In genomic region chr5:179794575-179794974, GRCh38 we compare ENCODE assay signal across 9 cellular contexts. TPM values are rescaled to one million over a fixed set of nuclear protein-coding genes. Genes with fewer than 3 reads are reported as not detected.
DNase-seq lines count a peak whose midpoint lies in the region; ATAC-seq and TF ChIP-seq lines count a peak whose summit lies in the region.
"Had no signal": no experiment of that assay in that cellular context is flagged by ENCODE, and none has a peak within 500 bp of the region (broad histone marks: within the 10 kb centered on the region; RNA-seq: fewer than 3 reads in every experiment).

No MANE protein-coding gene starts in this region.

- peaks cover 31 to 47% (median 43%) of the 10 kb centered on the region in 3 donors for H3K4me1 ChIP-seq in skeletal muscle tissue (ENCODE audit: control insufficient read depth in 3 of 3, insufficient read depth in 3 of 3, low read length in 3 of 3)

- TF ChIP-seq CTCF in HFFc6 (IDR thresholded peaks at IDR 0.05) (no peak), glutamatergic neuron (IDR thresholded peaks at IDR 0.05; ENCODE audit: partially characterized antibody, unreplicated experiment) (no peak)

- peaks cover 3% of the 10 kb centered on the region; the same call in 1 of the 2 replicates for H3K36me3 Mint-ChIP-seq in HFFc6 (ENCODE audit: low read depth)
- H3K36me3 Mint-ChIP-seq in T-helper 17 cell (ENCODE audit: low read depth), result no peaks in the 10 kb centered on the region
- peaks cover 8% of the 10 kb centered on the region for H3K36me3 Mint-ChIP-seq in glutamatergic neuron (ENCODE audit: unreplicated experiment)

- no peaks in the 10 kb centered on the region for H3K9me3 ChIP-seq in T-helper 17 cell (ENCODE audit: control insufficient read depth, low read length, poor library complexity, severe bottlenecking)
- no peaks in the 10 kb centered on the region for H3K9me3 ChIP-seq in skeletal muscle tissue (ENCODE audit: control insufficient read depth in 3 of 3, low read length in 3 of 3)

- peaks cover 23 to 27% (median 25%) of the 10 kb centered on the region in 3 donors for H3K36me3 ChIP-seq in skeletal muscle tissue (ENCODE audit: control insufficient read depth in 3 of 3, insufficient read depth in 3 of 3, low read length in 3 of 3)

- ATAC-seq in T-helper 17 cell (no peak), HG02973 (IDR thresholded peaks at IDR 0.05; ENCODE audit: unreplicated experiment) (no peak)

- H3K4me3 Mint-ChIP-seq in HFFc6 (peak overlapping the region; percentile 39), T-helper 17 cell (peak overlapping the region; percentile 83), glutamatergic neuron (ENCODE audit: unreplicated experiment) (peak overlapping the region; percentile 46)

- H3K9ac ChIP-seq in skeletal muscle tissue (ENCODE audit: low read depth in 1 of 3, low read length in 3 of 3), result peak overlapping the region in 1 of 3 donors; percentile 40

- DNase-seq in HFFc6 (no peak), T-helper 17 cell (no peak), glutamatergic neuron (no peak), NCI-H187 treated with DMSO at 0.1 percent for 48 hours (lab: John Stamatoyannopoulos, UW) (no peak), NK-92 (lab: John Stamatoyannopoulos, UW; ENCODE audit: unreplicated experiment) (no peak), NCI-H2029 (lab: John Stamatoyannopoulos, UW) (no peak)
- DNase-seq: activated gamma-delta T cell treated with Interleukin-2 at 50 U/mL for 16 hours had no signal

- H3K4me1 Mint-ChIP-seq in HFFc6 (ENCODE audit: low read depth) (peaks cover 7% of the 10 kb centered on the region), T-helper 17 cell (peaks cover 17% of the 10 kb centered on the region), glutamatergic neuron (ENCODE audit: low read depth, unreplicated experiment) (no peaks in the 10 kb centered on the region)

- H3K9me3 Mint-ChIP-seq in HFFc6, result no peaks in the 10 kb centered on the region
- peaks cover 6% of the 10 kb centered on the region for H3K9me3 Mint-ChIP-seq in glutamatergic neuron (ENCODE audit: unreplicated experiment)

- H3K27me3 Mint-ChIP-seq in HFFc6 (ENCODE audit: insufficient read depth) (peaks cover 1% of the 10 kb centered on the region; the same call in 1 of the 2 replicates), T-helper 17 cell (no peaks in the 10 kb centered on the region), glutamatergic neuron (ENCODE audit: unreplicated experiment) (peaks cover 10% of the 10 kb centered on the region)

- H3K27me3 ChIP-seq in skeletal muscle tissue (ENCODE audit: control insufficient read depth in 3 of 3, insufficient read depth in 3 of 3, low read length in 3 of 3), result no peaks in the 10 kb centered on the region

- peak overlapping the region in 2 of 3 donors; percentile 31 to 43 for H3K4me3 ChIP-seq in skeletal muscle tissue (ENCODE audit: low read length in 3 of 3)

- no peak overlapping the region; the same call in 1 of the 2 replicates for H3K27ac Mint-ChIP-seq in HFFc6
- H3K27ac Mint-ChIP-seq in T-helper 17 cell, result peak overlapping the region; percentile 14
- no peak overlapping the region for H3K27ac Mint-ChIP-seq in glutamatergic neuron (ENCODE audit: unreplicated experiment)

- no peak overlapping the region for H3K27ac ChIP-seq in skeletal muscle tissue (ENCODE audit: low read depth, low read length)

RNA-seq across cellular contexts. Expression of gene LTC4S, which starts 0.8 kb away (rescaled TPM):
- not detected for total RNA-seq in HFFc6 (2021; fragmentation: NEBNext Ultra II Directional; extraction: Animal tissue kit (Norgen Biotek cat#: 25700))
- total RNA-seq in T-helper 17 cell (1 to 10 TPM; 6.4 to 6.8 TPM), glutamatergic neuron (ENCODE audit: unreplicated experiment) (0.91 TPM), skeletal muscle tissue (3.7 TPM)

RNA-seq across cellular contexts. Expression of gene MGAT4B, which starts 12.1 kb away (rescaled TPM):
- 100 to 1,000 TPM; 129 to 166 (median 148) TPM for total RNA-seq in HFFc6 (2021; fragmentation: NEBNext Ultra II Directional; extraction: Animal tissue kit (Norgen Biotek cat#: 25700))
- total RNA-seq in T-helper 17 cell (100 to 1,000 TPM; 137 to 168 TPM), glutamatergic neuron (ENCODE audit: unreplicated experiment) (140 TPM), skeletal muscle tissue (32.4 TPM)

RNA-seq across cellular contexts. Expression of gene SQSTM1, which starts 26.1 kb away (rescaled TPM):
- total RNA-seq in HFFc6 (2021; fragmentation: NEBNext Ultra II Directional; extraction: Animal tissue kit (Norgen Biotek cat#: 25700)), result 100 to 1,000 TPM; 188 to 282 (median 280) TPM
- total RNA-seq in T-helper 17 cell, result 100 to 1,000 TPM; 446 to 548 TPM
- 97.0 TPM for total RNA-seq in glutamatergic neuron (ENCODE audit: unreplicated experiment)
- 54.8 TPM for total RNA-seq in skeletal muscle tissue
